In genomic region chr2:111946294-111947114, GRCh38 we compare ENCODE assay signal across 9 cellular contexts. TPM values are rescaled to one million over a fixed set of nuclear protein-coding genes. Genes with fewer than 3 reads are reported as not detected.
A peak's percentile ranks its signal among the peaks of the same experiment; 100 is the strongest.
DNase-seq lines count a peak whose midpoint lies in the region; FAIRE-seq and TF ChIP-seq lines count a peak whose summit lies in the region.
"Had no signal": no experiment of that assay in that cellular context is flagged by ENCODE, and none has a peak within 500 bp of the region (broad histone marks: within the 10 kb centered on the region; RNA-seq: fewer than 3 reads in every experiment).

No MANE protein-coding gene starts in this region.

- no peaks in the 10 kb centered on the region for H3K36me3 ChIP-seq in keratinocyte (ENCODE audit: control insufficient read depth in 2 of 2, extremely low read depth in 1 of 2, insufficient read depth in 2 of 2, low read length in 2 of 2)
- H3K36me3 ChIP-seq in tibial artery, result peaks cover 0 to 21% (median 8%) of the 10 kb centered on the region in 3 donors

- H3K79me2 ChIP-seq in keratinocyte (ENCODE audit: control insufficient read depth, insufficient read depth, low read length), result no peaks in the 10 kb centered on the region

- H3K9me3 ChIP-seq in keratinocyte (ENCODE audit: control insufficient read depth, low read depth, low read length) (no peaks in the 10 kb centered on the region), tibial artery (no peaks in the 10 kb centered on the region)

- intact Hi-C loops in tibial artery (cut with DNase I; ENCODE audit: low total_unique reads), result loop anchor here (2.0 kb wide), 1 partner anchor 48 kb away; the partner anchor contains the start of gene MERTK

- DNase-seq in SIG-M5 treated with dmso at 0.1 percent for 504 hours (lab: John Stamatoyannopoulos, UW; ENCODE audit: unreplicated experiment) (peak; percentile 61), SIG-M5 (lab: John Stamatoyannopoulos, UW) (no peak), astrocyte of the spinal cord (ENCODE audit: low read depth, low spot score) (peak; percentile 91), keratinocyte (ENCODE audit: low read depth, low spot score) (peak; percentile 60), tibial artery (peak; percentile 61 to 75), NCI-H187 (lab: John Stamatoyannopoulos, UW) (no peak), KG1 (lab: John Stamatoyannopoulos, UW) (no peak)
- no peak for DNase-seq in effector CD8-positive, alpha-beta T cell (lab: John Stamatoyannopoulos, UW)

- peak; percentile 70 for FAIRE-seq in keratinocyte (lab: Jason Lieb, UNC)

- TF ChIP-seq CTCF in astrocyte of the spinal cord (IDR thresholded peaks at IDR 0.05; ENCODE audit: low read depth, low read length) (no peak), keratinocyte (optimal IDR thresholded peaks at IDR 0.05 in 1 of 3, IDR thresholded peaks at IDR 0.05 in 1 of 3, conservative IDR thresholded peaks at IDR 0.05 in 1 of 3; ENCODE audit: extremely low read depth in 1 of 3, insufficient read depth in 2 of 3, low read length in 3 of 3) (no peak), tibial artery (IDR thresholded peaks at IDR 0.05) (no peak)

- peaks cover 49% of the 10 kb centered on the region for H3K27me3 ChIP-seq in keratinocyte (ENCODE audit: control insufficient read depth, extremely low read depth, insufficient read depth, low read length)
- H3K27me3 ChIP-seq in tibial artery, result no peaks in the 10 kb centered on the region

- H3K27ac ChIP-seq in keratinocyte (ENCODE audit: control insufficient read depth, insufficient read depth, low read length) (peak overlapping the region; percentile 38), tibial artery (peak overlapping the region; percentile 82 to 84)

- H3K9ac ChIP-seq in keratinocyte (ENCODE audit: control insufficient read depth, extremely low read depth, insufficient read depth, low read length), result no peak overlapping the region

- no peak overlapping the region for H3K4me3 ChIP-seq in astrocyte of the spinal cord (ENCODE audit: low read depth, low read length)
- H3K4me3 ChIP-seq in keratinocyte (ENCODE audit: control insufficient read depth in 2 of 3, extremely low read depth in 1 of 3, insufficient read depth in 2 of 3, low read depth in 1 of 3, low read length in 3 of 3), result no peak overlapping the region
- H3K4me3 ChIP-seq in tibial artery, result no peak overlapping the region
- H3K4me3 ChIP-seq: skin epidermis had no signal

- no peaks in the 10 kb centered on the region for H3K9me1 ChIP-seq in keratinocyte (ENCODE audit: control insufficient read depth, extremely low read depth, insufficient read depth, low read length)

- in situ Hi-C loops in astrocyte of the spinal cord (cut with HindIII; ENCODE audit: low sequenced_read_pairs), result no loop called here

- H2AFZ ChIP-seq in keratinocyte (ENCODE audit: control insufficient read depth, low read length), result no peak overlapping the region

- peak overlapping the region; percentile 50 for H3K4me2 ChIP-seq in keratinocyte (ENCODE audit: control insufficient read depth, extremely low read depth, insufficient read depth, low read depth, low read length)

- dilution Hi-C loops in keratinocyte (cut with MboI; ENCODE audit: extremely low pct_ligation_motif_present, low sequenced_read_pairs), result no loop called here

- H4K20me1 ChIP-seq in keratinocyte (ENCODE audit: control insufficient read depth, extremely low read depth, insufficient read depth, low read length), result peaks cover 8% of the 10 kb centered on the region

- H3K4me1 ChIP-seq in keratinocyte (ENCODE audit: control insufficient read depth, extremely low read depth, insufficient read depth, low read length) (peaks cover 15% of the 10 kb centered on the region), tibial artery (peaks cover 0 to 45% (median 24%) of the 10 kb centered on the region in 4 donors)

RNA-seq across cellular contexts. Expression of gene MERTK, which starts 48.1 kb away (rescaled TPM):
- 0.10 to 0.32 TPM (median 0.14 TPM) in 3 replicates for polyA plus RNA-seq in keratinocyte
- 0.82 TPM for polyA plus RNA-seq in keratinocyte (2011; ENCODE audit: low read depth)
- polyA plus RNA-seq in keratinocyte (2011; cell fraction: cytosol; rRNA removed), result 0.03 and 0.06 TPM in 2 replicates
- polyA plus RNA-seq in keratinocyte (2011; cell fraction: nucleus; rRNA removed), result 0.42 and 0.47 TPM in 2 replicates
- 0.05 and 0.44 TPM in 2 replicates for polyA plus RNA-seq in keratinocyte (2012; ENCODE audit: low replicate concordance)
- polyA minus RNA-seq in keratinocyte, result 0.13 to 0.16 TPM in 2 of 3 replicates, not detected in the other
- not detected for polyA minus RNA-seq in keratinocyte (2011; cell fraction: cytosol; rRNA and poly(A)+ RNA removed)
- polyA minus RNA-seq in keratinocyte (2011; cell fraction: nucleus; rRNA and poly(A)+ RNA removed), result 0.42 TPM in 1 of 2 replicates, not detected in the other

Comparison
In these comparisons a context has a peak if more than half of its experiments do, and no peak if none do; other contexts are left out.
1. DNase-seq: peak in SIG-M5 treated with dmso at 0.1 percent for 504 hours (single experiment), astrocyte of the spinal cord (single experiment), keratinocyte (single experiment) and tibial artery (2 of 2); none in SIG-M5 (single experiment), effector CD8-positive, alpha-beta T cell (single experiment), NCI-H187 (0 of 2) and KG1 (single experiment).